In the genomic region with DNA sequence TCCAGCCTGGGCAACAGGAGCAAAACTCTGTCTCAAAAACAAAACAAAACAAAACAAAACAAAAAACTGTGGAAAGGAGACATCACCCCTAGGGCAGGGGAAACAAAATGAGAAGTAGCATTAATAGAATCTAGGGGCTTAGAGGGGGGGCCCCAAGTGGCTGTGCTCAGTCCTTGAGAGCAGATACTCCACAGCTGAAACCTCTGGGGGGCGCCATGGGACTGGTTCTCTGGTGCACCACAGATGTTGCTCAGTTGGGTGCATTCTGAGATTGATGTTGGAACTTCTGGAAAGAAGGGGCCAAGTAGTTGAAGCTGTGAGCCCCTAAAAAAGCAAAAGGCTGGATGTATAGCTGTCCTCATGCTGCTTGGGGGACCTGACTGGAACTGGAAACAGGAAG, we compare ENCODE assay signal across 8 cellular contexts. TPM values are rescaled to one million over a fixed set of nuclear protein-coding genes. Genes with fewer than 3 reads are reported as not detected.
DNase-seq lines count a peak whose midpoint lies in the region; ATAC-seq and TF ChIP-seq lines count a peak whose summit lies in the region.

No MANE protein-coding gene starts in this region.

- TF ChIP-seq CTCF in WTC11 (IDR thresholded peaks at IDR 0.05) (peak; percentile 48), chondrocyte (IDR thresholded peaks at IDR 0.05) (peak; percentile 17)

- 0 out of 2 replicates have a peak, but pooled peaks cover 5% of the 10 kb centered on the region for H3K4me1 Mint-ChIP-seq in WTC11
- no peaks in the 10 kb centered on the region for H3K4me1 Mint-ChIP-seq in chondrocyte (ENCODE audit: low read depth)

- POLR2A ChIA-PET in WTC11 (lab: Charles Lee), result no interaction called here

- CTCF ChIA-PET in WTC11 (lab: Charles Lee), result interaction anchor here (0.7 to 1.1 kb wide), 5 partner anchors 51 to 455 kb away, joined by 3 to 4 read pairs (median 3); no protein-coding TSS in a partner anchor

- H3K4me3 Mint-ChIP-seq in WTC11 (no peak overlapping the region), chondrocyte (ENCODE audit: unreplicated experiment) (no peak overlapping the region)

- peak; percentile 80 for ATAC-seq in WTC11
- no peak for ATAC-seq in HG03342 (IDR thresholded peaks at IDR 0.05; ENCODE audit: unreplicated experiment)

- no peak overlapping the region for H3K27ac Mint-ChIP-seq in WTC11
- H3K27ac Mint-ChIP-seq in chondrocyte (ENCODE audit: unreplicated experiment), result no peak overlapping the region

- peaks cover 3% of the 10 kb centered on the region; the same call in 1 of the 2 replicates for H3K27me3 Mint-ChIP-seq in WTC11 (ENCODE audit: low read depth)
- no peaks in the 10 kb centered on the region for H3K27me3 Mint-ChIP-seq in chondrocyte (ENCODE audit: low read depth)

- H3K36me3 Mint-ChIP-seq in WTC11 (peaks cover 13% of the 10 kb centered on the region), chondrocyte (ENCODE audit: low read depth) (peaks cover 2% of the 10 kb centered on the region)

- H3K9me3 Mint-ChIP-seq in WTC11 (peaks cover 16% of the 10 kb centered on the region), chondrocyte (ENCODE audit: low read depth) (peaks cover 5% of the 10 kb centered on the region)

- DNase-seq in Daoy (ENCODE audit: low read depth) (peak; percentile 13), WTC11 (ENCODE audit: low spot score) (peak; percentile 75), chondrocyte (ENCODE audit: low spot score) (no peak), NOMO-1 treated with dmso at 0.1 percent for 144 hours (lab: John Stamatoyannopoulos, UW; ENCODE audit: unreplicated experiment) (no peak), NCI-H1092 treated with DMSO at 0.1 percent for 48 hours (lab: John Stamatoyannopoulos, UW) (no peak), AG08395 (ENCODE audit: low spot score) (no peak)
- DNase-seq in stimulated activated CD4-positive, alpha-beta T cell treated with anti-CD3 and anti-CD28 coated beads, Interleukin-1b, Interleukin-23, amount 100 ng/mL, for 4 hours (ENCODE audit: low read depth in 2 of 2), result peak; percentile 23 to 50

TF ChIP-seq in WTC11, 78 proteins besides CTCF, POLR2A, EP300 and RAD21:
- no peak for TF ChIP-seq TCF7 (CRISPR knock-in tag; IDR thresholded peaks at IDR 0.05; ENCODE audit: low read depth)
- TF ChIP-seq, protein P1, sequence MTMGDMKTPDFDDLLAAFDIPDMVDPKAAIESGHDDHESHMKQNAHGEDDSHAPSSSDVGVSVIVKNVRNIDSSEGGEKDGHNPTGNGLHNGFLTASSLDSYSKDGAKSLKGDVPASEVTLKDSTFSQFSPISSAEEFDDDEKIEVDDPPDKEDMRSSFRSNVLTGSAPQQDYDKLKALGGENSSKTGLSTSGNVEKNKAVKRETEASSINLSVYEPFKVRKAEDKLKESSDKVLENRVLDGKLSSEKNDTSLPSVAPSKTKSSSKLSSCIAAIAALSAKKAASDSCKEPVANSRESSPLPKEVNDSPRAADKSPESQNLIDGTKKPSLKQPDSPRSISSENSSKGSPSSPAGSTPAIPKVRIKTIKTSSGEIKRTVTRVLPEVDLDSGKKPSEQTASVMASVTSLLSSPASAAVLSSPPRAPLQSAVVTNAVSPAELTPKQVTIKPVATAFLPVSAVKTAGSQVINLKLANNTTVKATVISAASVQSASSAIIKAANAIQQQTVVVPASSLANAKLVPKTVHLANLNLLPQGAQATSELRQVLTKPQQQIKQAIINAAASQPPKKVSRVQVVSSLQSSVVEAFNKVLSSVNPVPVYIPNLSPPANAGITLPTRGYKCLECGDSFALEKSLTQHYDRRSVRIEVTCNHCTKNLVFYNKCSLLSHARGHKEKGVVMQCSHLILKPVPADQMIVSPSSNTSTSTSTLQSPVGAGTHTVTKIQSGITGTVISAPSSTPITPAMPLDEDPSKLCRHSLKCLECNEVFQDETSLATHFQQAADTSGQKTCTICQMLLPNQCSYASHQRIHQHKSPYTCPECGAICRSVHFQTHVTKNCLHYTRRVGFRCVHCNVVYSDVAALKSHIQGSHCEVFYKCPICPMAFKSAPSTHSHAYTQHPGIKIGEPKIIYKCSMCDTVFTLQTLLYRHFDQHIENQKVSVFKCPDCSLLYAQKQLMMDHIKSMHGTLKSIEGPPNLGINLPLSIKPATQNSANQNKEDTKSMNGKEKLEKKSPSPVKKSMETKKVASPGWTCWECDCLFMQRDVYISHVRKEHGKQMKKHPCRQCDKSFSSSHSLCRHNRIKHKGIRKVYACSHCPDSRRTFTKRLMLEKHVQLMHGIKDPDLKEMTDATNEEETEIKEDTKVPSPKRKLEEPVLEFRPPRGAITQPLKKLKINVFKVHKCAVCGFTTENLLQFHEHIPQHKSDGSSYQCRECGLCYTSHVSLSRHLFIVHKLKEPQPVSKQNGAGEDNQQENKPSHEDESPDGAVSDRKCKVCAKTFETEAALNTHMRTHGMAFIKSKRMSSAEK (CRISPR knock-in tag; IDR thresholded peaks at IDR 0.05; ENCODE audit: borderline replicate concordance), result no peak
- TF ChIP-seq, protein P2, sequence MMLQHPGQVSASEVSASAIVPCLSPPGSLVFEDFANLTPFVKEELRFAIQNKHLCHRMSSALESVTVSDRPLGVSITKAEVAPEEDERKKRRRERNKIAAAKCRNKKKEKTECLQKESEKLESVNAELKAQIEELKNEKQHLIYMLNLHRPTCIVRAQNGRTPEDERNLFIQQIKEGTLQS (CRISPR knock-in tag; conservative IDR thresholded peaks at IDR 0.05), result no peak
- TF ChIP-seq, protein P3, sequence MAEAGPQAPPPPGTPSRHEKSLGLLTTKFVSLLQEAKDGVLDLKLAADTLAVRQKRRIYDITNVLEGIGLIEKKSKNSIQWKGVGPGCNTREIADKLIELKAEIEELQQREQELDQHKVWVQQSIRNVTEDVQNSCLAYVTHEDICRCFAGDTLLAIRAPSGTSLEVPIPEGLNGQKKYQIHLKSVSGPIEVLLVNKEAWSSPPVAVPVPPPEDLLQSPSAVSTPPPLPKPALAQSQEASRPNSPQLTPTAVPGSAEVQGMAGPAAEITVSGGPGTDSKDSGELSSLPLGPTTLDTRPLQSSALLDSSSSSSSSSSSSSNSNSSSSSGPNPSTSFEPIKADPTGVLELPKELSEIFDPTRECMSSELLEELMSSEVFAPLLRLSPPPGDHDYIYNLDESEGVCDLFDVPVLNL (CRISPR knock-in tag; IDR thresholded peaks at IDR 0.05; ENCODE audit: borderline replicate concordance, low read depth), result no peak
TF ChIP-seq in WTC11: peak in this region for 0.

RNA-seq across cellular contexts. Expression of a gene that starts 11.8 kb away (rescaled TPM):
- 24.1 and 30.2 TPM in 2 replicates for total RNA-seq in Daoy (2014; rRNA removed; shearing (Covaris generic))
- total RNA-seq in WTC11 (2021), result 69.8 to 71.1 TPM (median 70.5 TPM) in 3 replicates
- 13.6 to 15.3 TPM (median 14.2 TPM) in 3 replicates for total RNA-seq in chondrocyte

Comparison
In these comparisons a context has a peak if more than half of its experiments do, and no peak if none do; other contexts are left out.
1. DNase-seq: peak in Daoy (single experiment), WTC11 (single experiment) and stimulated activated CD4-positive, alpha-beta T cell treated with anti-CD3 and anti-CD28 coated beads, Interleukin-1b, Interleukin-23, amount 100 ng/mL, for 4 hours (2 of 2); none in chondrocyte (single experiment), NOMO-1 treated with dmso at 0.1 percent for 144 hours (single experiment), NCI-H1092 treated with DMSO at 0.1 percent for 48 hours (single experiment) and AG08395 (single experiment).